2 cellular contexts compared by ENCODE assay signal in the genomic region with DNA sequence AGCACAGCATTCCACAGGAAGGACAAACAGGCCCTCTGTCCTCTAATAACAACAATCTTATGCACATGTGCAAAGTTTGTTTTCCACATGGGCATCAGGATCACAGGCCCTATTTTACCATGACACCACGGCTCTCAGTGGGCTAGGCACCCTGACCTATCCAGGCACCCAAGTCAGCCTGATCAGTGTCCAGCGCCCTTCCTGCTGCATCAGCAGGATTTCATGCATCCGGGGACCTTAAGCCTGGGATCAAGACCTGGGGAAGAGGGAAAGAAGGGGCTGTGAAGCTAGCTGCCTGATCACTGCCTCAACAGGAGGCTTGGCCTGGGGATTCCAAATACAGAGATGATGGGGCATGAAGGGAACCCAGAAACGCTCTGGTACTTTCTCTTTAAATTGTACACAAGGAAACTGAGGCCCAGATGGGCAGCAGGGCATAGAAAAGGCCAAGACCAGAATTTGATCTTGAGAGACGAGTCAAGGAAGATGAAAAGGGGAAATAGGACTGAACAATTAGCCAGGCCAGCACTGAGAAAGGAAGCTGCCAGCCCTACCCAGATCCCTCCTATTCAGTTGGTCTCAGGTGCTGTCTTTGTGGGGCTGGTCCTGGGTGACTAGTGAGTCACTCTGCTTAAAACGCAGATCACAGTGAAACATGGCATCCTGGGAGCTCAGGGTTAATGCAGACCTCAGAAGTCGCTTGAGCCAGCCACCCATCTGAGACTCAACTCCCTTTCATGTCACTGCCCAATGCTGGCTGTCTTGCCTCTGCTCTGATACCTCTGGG.
TF ChIP-seq lines count a peak whose summit lies in the region.

No MANE protein-coding gene starts in this region.

TF ChIP-seq in HEK293, 187 proteins besides CTCF, POLR2A, EP300 and RAD21 (continued from another document):
- no peak for TF ChIP-seq SALL2 (tag by site-specific recombination; IDR thresholded peaks at IDR 0.05; ENCODE audit: borderline replicate concordance)
- no peak for TF ChIP-seq ZNF701 (tag by site-specific recombination; IDR thresholded peaks at IDR 0.05)
- no peak for TF ChIP-seq ZNF837 (tag by site-specific recombination; IDR thresholded peaks at IDR 0.05)
- no peak for TF ChIP-seq ZNF549 (tag by site-specific recombination; IDR thresholded peaks at IDR 0.05)
- TF ChIP-seq ZNF157 (tag by site-specific recombination; IDR thresholded peaks at IDR 0.05): no peak
- TF ChIP-seq, protein P1, sequence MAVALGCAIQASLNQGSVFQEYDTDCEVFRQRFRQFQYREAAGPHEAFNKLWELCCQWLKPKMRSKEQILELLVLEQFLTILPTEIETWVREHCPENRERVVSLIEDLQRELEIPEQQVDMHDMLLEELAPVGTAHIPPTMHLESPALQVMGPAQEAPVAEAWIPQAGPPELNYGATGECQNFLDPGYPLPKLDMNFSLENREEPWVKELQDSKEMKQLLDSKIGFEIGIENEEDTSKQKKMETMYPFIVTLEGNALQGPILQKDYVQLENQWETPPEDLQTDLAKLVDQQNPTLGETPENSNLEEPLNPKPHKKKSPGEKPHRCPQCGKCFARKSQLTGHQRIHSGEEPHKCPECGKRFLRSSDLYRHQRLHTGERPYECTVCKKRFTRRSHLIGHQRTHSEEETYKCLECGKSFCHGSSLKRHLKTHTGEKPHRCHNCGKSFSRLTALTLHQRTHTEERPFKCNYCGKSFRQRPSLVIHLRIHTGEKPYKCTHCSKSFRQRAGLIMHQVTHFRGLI (tag by site-specific recombination; IDR thresholded peaks at IDR 0.05): peak; percentile 46; the same call in 1 of the 2 replicates
- no peak for TF ChIP-seq MEIS1 (CRISPR knock-in tag; IDR thresholded peaks at IDR 0.05; ENCODE audit: borderline replicate concordance)

TF ChIP-seq in GM12878, 131 proteins besides CTCF, POLR2A, EP300 and RAD21:
- TF ChIP-seq, protein P2, sequence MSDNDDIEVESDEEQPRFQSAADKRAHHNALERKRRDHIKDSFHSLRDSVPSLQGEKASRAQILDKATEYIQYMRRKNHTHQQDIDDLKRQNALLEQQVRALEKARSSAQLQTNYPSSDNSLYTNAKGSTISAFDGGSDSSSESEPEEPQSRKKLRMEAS (IDR thresholded peaks at IDR 0.05; ENCODE audit: low read depth, low read length): no peak
- TF ChIP-seq NFXL1 (IDR thresholded peaks at IDR 0.05; ENCODE audit: borderline replicate concordance): no peak
- TF ChIP-seq, protein P3, sequence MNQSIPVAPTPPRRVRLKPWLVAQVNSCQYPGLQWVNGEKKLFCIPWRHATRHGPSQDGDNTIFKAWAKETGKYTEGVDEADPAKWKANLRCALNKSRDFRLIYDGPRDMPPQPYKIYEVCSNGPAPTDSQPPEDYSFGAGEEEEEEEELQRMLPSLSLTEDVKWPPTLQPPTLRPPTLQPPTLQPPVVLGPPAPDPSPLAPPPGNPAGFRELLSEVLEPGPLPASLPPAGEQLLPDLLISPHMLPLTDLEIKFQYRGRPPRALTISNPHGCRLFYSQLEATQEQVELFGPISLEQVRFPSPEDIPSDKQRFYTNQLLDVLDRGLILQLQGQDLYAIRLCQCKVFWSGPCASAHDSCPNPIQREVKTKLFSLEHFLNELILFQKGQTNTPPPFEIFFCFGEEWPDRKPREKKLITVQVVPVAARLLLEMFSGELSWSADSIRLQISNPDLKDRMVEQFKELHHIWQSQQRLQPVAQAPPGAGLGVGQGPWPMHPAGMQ (IDR thresholded peaks at IDR 0.05; ENCODE audit: borderline replicate concordance): no peak
- no peak for TF ChIP-seq HDAC2 (IDR thresholded peaks at IDR 0.05)
- TF ChIP-seq SRF (IDR thresholded peaks at IDR 0.05; ENCODE audit: low read depth in 2 of 2, low read length in 2 of 2): no peak
- TF ChIP-seq RUNX3 (IDR thresholded peaks at IDR 0.05; ENCODE audit: low read length): no peak
- TF ChIP-seq MTA2 (IDR thresholded peaks at IDR 0.05; ENCODE audit: low read depth): no peak
- no peak for TF ChIP-seq HDGF (IDR thresholded peaks at IDR 0.05)
- no peak for TF ChIP-seq IKZF1 (conservative IDR thresholded peaks at IDR 0.05)
- no peak for TF ChIP-seq YY1 (IDR thresholded peaks at IDR 0.05; ENCODE audit: low read depth, low read length)
- TF ChIP-seq MYB (IDR thresholded peaks at IDR 0.05; ENCODE audit: borderline replicate concordance, low read depth, low read length): no peak
- TF ChIP-seq, protein P4, sequence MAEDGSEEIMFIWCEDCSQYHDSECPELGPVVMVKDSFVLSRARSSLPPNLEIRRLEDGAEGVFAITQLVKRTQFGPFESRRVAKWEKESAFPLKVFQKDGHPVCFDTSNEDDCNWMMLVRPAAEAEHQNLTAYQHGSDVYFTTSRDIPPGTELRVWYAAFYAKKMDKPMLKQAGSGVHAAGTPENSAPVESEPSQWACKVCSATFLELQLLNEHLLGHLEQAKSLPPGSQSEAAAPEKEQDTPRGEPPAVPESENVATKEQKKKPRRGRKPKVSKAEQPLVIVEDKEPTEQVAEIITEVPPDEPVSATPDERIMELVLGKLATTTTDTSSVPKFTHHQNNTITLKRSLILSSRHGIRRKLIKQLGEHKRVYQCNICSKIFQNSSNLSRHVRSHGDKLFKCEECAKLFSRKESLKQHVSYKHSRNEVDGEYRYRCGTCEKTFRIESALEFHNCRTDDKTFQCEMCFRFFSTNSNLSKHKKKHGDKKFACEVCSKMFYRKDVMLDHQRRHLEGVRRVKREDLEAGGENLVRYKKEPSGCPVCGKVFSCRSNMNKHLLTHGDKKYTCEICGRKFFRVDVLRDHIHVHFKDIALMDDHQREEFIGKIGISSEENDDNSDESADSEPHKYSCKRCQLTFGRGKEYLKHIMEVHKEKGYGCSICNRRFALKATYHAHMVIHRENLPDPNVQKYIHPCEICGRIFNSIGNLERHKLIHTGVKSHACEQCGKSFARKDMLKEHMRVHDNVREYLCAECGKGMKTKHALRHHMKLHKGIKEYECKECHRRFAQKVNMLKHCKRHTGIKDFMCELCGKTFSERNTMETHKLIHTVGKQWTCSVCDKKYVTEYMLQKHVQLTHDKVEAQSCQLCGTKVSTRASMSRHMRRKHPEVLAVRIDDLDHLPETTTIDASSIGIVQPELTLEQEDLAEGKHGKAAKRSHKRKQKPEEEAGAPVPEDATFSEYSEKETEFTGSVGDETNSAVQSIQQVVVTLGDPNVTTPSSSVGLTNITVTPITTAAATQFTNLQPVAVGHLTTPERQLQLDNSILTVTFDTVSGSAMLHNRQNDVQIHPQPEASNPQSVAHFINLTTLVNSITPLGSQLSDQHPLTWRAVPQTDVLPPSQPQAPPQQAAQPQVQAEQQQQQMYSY (CRISPR knock-in tag; IDR thresholded peaks at IDR 0.05): no peak
- no peak for TF ChIP-seq BACH1 (IDR thresholded peaks at IDR 0.05; ENCODE audit: borderline replicate concordance)
- TF ChIP-seq ESRRA (IDR thresholded peaks at IDR 0.05; ENCODE audit: low read length): no peak
TF ChIP-seq in GM12878: peak in this region for 0.
